In the genomic region with DNA sequence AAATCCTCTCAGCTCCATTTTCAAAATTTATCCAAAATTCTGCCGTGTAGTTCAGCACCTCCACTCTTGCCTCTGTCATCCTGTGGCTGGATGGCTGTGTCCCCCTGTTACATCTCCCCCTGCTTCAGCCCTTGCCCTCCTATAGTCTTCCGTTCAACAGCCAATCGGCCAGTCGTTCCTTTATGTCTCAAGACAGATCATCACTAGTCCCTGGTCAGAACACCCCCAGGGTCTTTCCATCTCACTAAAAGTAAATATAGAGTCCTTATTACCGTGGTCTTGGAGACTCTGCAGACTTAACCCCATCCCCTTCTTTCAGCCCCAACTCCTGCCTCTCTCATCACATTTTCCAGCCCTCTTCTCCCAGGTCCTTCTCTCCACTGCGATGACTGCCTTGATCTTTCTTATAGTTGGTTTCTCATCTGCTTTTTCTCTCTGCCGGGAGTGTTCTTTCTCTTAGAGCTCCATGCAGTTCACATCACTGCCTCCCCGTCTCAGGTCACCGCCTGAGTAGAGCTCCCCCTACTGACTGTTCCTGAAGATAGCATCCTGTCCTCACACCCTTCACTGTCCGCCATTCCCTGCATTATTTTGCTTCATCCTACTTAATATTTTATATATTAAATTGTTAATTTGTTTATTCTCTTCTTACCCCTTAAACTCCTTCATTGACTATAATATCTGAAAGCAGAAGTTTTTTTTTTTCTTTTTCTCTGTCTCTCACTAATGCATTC, we compare ENCODE assay signal across 8 cellular contexts.
DNase-seq lines count a peak whose midpoint lies in the region; ATAC-seq and TF ChIP-seq lines count a peak whose summit lies in the region.

No MANE protein-coding gene starts in this region.

- H3K79me2 ChIP-seq in SK-N-SH (ENCODE audit: insufficient read depth), result no peaks in the 10 kb centered on the region

- no peak overlapping the region for H3K27ac ChIP-seq in SK-N-SH (ENCODE audit: low read depth in 2 of 2, low read length in 1 of 2)

- no peaks in the 10 kb centered on the region; a peak in 1 of 4 replicates for H3K4me1 ChIP-seq in SK-N-SH (ENCODE audit: control insufficient read depth in 1 of 2, insufficient read depth in 2 of 2, low read depth in 1 of 2, low read length in 1 of 2)

- no peaks in the 10 kb centered on the region for H3K36me3 ChIP-seq in SK-N-SH (replicated peaks in 1 of 2; ENCODE audit: control insufficient read depth in 1 of 2, insufficient read depth in 2 of 2, low read length in 1 of 2)

- H3F3A ChIP-seq in SK-N-SH (replicated peaks; ENCODE audit: insufficient read depth), result no peaks in the 10 kb centered on the region

- no peaks in the 10 kb centered on the region for H3K9me2 ChIP-seq in SK-N-SH

- no peak for TF ChIP-seq EP300 in SK-N-SH (IDR thresholded peaks at IDR 0.05; ENCODE audit: borderline replicate concordance in 1 of 2, low read depth in 1 of 2, low read length in 1 of 2)

- TF ChIP-seq RAD21 in SK-N-SH (IDR thresholded peaks at IDR 0.05; ENCODE audit: low read length), result peak; percentile 55

- DNase-seq in NCI-H2171 treated with DMSO at 0.1 percent for 48 hours (lab: John Stamatoyannopoulos, UW), result peak; percentile 1
- no peak for DNase-seq in NCI-H2171 (lab: John Stamatoyannopoulos, UW)
- DNase-seq in SK-N-SH, result peak; percentile 56
- peak; percentile 2 for DNase-seq in hepatic stellate cell (ENCODE audit: low spot score)
- DNase-seq in stimulated activated naive CD4-positive, alpha-beta T cell (lab: John Stamatoyannopoulos, UW), result no peak
- no peak for DNase-seq in stimulated activated CD4-positive, alpha-beta T cell treated with anti-CD3 and anti-CD28 coated beads, Interleukin-1b, Interleukin-23, amount 100 ng/mL, for 48 hours

- H3K9me3 ChIP-seq in SK-N-SH, result no peaks in the 10 kb centered on the region

- peak overlapping the region; percentile 16 to 54; a peak in 2 of 4 replicates for H3K4me3 ChIP-seq in SK-N-SH (ENCODE audit: low read depth in 2 of 2, low read length in 1 of 2)

- no peaks in the 10 kb centered on the region for H3K27me3 ChIP-seq in SK-N-SH (ENCODE audit: insufficient read depth)

- peak overlapping the region; percentile 63 for H3K4me2 ChIP-seq in SK-N-SH

- ATAC-seq in GM21528 (IDR thresholded peaks at IDR 0.05; ENCODE audit: low FRiP score, unreplicated experiment), result peak; percentile 86
- ATAC-seq in HG03571 (IDR thresholded peaks at IDR 0.05; ENCODE audit: unreplicated experiment), result peak; percentile 86

- peak overlapping the region; percentile 78; the same call in 1 of the 2 replicates for H2AFZ ChIP-seq in SK-N-SH (ENCODE audit: low read depth)

- H4K20me1 ChIP-seq in SK-N-SH (ENCODE audit: insufficient read depth), result no peaks in the 10 kb centered on the region

- POLR2A ChIA-PET in SK-N-SH (lab: Yijun Ruan, JAX), result no interaction called here

- WGBS in SK-N-SH (ENCODE audit: low lambda C conversion rate), result 17% methylated on average over 10 of the region's 10 CpGs

- TF ChIP-seq CTCF in SK-N-SH (IDR thresholded peaks at IDR 0.05), result peak; percentile 76

- no peak overlapping the region for H3K9ac ChIP-seq in SK-N-SH

- CTCF ChIA-PET in SK-N-SH (lab: Yijun Ruan, JAX), result interaction anchor here (0.6 to 1.8 kb wide), 10 partner anchors 10 to 78 kb away, joined by 3 to 6 read pairs (median 4); no protein-coding TSS in a partner anchor

TF ChIP-seq in SK-N-SH, 30 proteins besides CTCF, POLR2A, EP300 and RAD21:
- no peak for TF ChIP-seq GABPA (IDR thresholded peaks at IDR 0.05; ENCODE audit: low read depth)
- no peak for TF ChIP-seq NFIC (IDR thresholded peaks at IDR 0.05; ENCODE audit: borderline replicate concordance)
- TF ChIP-seq, protein P1, sequence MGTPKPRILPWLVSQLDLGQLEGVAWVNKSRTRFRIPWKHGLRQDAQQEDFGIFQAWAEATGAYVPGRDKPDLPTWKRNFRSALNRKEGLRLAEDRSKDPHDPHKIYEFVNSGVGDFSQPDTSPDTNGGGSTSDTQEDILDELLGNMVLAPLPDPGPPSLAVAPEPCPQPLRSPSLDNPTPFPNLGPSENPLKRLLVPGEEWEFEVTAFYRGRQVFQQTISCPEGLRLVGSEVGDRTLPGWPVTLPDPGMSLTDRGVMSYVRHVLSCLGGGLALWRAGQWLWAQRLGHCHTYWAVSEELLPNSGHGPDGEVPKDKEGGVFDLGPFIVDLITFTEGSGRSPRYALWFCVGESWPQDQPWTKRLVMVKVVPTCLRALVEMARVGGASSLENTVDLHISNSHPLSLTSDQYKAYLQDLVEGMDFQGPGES (IDR thresholded peaks at IDR 0.05; ENCODE audit: low read depth, low read length), result no peak
- no peak for TF ChIP-seq GATA2 (CRISPR knock-in tag; IDR thresholded peaks at IDR 0.05)
- no peak for TF ChIP-seq POLR2AphosphoS5 (IDR thresholded peaks at IDR 0.05; ENCODE audit: low read depth, low read length)
- TF ChIP-seq CHD2 (IDR thresholded peaks at IDR 0.05; ENCODE audit: low read length, partially characterized antibody), result no peak
- TF ChIP-seq YY1 (IDR thresholded peaks at IDR 0.05; ENCODE audit: low read depth), result peak; percentile 51; the same call in 1 of the 2 replicates
- TF ChIP-seq EZH2phosphoT487 (IDR thresholded peaks at IDR 0.05; ENCODE audit: borderline replicate concordance, low read depth), result no peak
- no peak for TF ChIP-seq SIN3A (IDR thresholded peaks at IDR 0.05; ENCODE audit: borderline replicate concordance, low read depth, low read length)
- no peak for TF ChIP-seq FOSL2 (IDR thresholded peaks at IDR 0.05; ENCODE audit: borderline replicate concordance, low read depth)
- TF ChIP-seq TCF12 (IDR thresholded peaks at IDR 0.05), result no peak
- no peak for TF ChIP-seq FOXJ3 (CRISPR knock-in tag; IDR thresholded peaks at IDR 0.05)
- TF ChIP-seq, protein P2, sequence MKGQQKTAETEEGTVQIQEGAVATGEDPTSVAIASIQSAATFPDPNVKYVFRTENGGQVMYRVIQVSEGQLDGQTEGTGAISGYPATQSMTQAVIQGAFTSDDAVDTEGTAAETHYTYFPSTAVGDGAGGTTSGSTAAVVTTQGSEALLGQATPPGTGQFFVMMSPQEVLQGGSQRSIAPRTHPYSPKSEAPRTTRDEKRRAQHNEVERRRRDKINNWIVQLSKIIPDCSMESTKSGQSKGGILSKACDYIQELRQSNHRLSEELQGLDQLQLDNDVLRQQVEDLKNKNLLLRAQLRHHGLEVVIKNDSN (IDR thresholded peaks at IDR 0.05; ENCODE audit: borderline replicate concordance, low read depth), result no peak
- peak; percentile 40; the same call in 1 of the 2 replicates for TF ChIP-seq SMC3 (IDR thresholded peaks at IDR 0.05; ENCODE audit: low read depth, low read length)
- no peak for TF ChIP-seq ELF1 (IDR thresholded peaks at IDR 0.05)
- no peak for TF ChIP-seq TAF1 (IDR thresholded peaks at IDR 0.05; ENCODE audit: borderline replicate concordance, low read depth, low read length)

Comparison
In these comparisons a context has a peak if more than half of its experiments do, and no peak if none do; other contexts are left out.
1. DNase-seq: peak in NCI-H2171 treated with DMSO at 0.1 percent for 48 hours (single experiment), SK-N-SH (single experiment) and hepatic stellate cell (single experiment); none in NCI-H2171 (single experiment), stimulated activated naive CD4-positive, alpha-beta T cell (0 of 6) and stimulated activated CD4-positive, alpha-beta T cell treated with anti-CD3 and anti-CD28 coated beads, Interleukin-1b, Interleukin-23, amount 100 ng/mL, for 48 hours (single experiment).